Comparison of ENCODE assay signal across 8 cellular contexts in the genomic region with DNA sequence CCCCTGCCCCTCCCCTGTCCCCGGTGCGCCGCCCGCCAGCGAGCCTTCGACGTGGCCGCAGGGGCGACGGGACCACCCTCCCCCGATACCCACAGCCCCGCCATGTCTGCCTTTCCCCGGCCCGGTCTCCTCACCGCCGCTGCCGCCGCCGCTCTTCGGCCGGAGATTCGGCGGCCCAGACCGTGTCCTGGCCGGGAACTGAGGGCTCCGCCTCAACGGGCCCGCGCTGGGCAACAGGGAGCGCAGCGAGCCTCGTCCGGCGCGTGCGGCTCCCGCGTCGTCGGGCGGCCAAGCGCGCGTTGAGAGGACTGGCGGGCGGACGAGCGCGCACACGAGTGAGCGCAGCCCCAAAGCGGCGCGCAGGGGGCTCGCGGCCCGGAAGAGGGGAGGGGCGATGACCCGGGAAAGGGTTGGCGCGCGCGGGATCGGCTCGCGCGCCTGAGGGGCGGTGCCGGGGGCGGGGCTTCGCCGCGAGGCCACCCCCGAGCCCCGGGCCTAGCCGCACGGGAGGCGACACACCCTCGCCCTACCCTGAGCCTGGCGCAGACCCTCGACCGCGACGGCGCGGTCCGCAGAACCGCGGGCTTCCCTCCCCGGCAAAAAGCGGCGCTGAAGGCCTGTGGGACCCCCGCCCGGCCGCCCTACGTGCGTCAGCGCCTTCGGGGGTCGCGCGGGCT. TPM values are rescaled to one million over a fixed set of nuclear protein-coding genes. Genes with fewer than 3 reads are reported as not detected.
A peak's percentile ranks its signal among the peaks of the same experiment; 100 is the strongest.
DNase-seq lines count a peak whose midpoint lies in the region; ATAC-seq and TF ChIP-seq lines count a peak whose summit lies in the region.

A gene with protein sequence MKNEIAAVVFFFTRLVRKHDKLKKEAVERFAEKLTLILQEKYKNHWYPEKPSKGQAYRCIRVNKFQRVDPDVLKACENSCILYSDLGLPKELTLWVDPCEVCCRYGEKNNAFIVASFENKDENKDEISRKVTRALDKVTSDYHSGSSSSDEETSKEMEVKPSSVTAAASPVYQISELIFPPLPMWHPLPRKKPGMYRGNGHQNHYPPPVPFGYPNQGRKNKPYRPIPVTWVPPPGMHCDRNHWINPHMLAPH (minus strand): TSS at position 337 of the 677 bp plus-strand sequence. CDS start 3,757 bp downstream, outside the sequence.

- peak within 1 kb of the TSS; percentile 87 to 97 (median 93) for H3K27ac ChIP-seq in stomach

- H3K4me1 ChIP-seq in stomach, result peaks cover 7 to 34% (median 19%) of the 10 kb centered on the region in 4 donors

- no peak for TF ChIP-seq CTCF in fibroblast of villous mesenchyme (IDR thresholded peaks at IDR 0.05; ENCODE audit: insufficient read depth, low read depth, low read length)
- TF ChIP-seq CTCF in neural crest cell (conservative IDR thresholded peaks at IDR 0.05), result no peak
- TF ChIP-seq CTCF in stomach (IDR thresholded peaks at IDR 0.05), result no peak

- peak; percentile 75 for ATAC-seq in GM21526 (IDR thresholded peaks at IDR 0.05; ENCODE audit: low FRiP score, unreplicated experiment)

- H3K36me3 ChIP-seq in stomach, result peaks cover 0 to 11% (median 4%) of the 10 kb centered on the region in 4 donors

- intact Hi-C loops in stomach (cut with DNase I; ENCODE audit: low total_unique reads), result no loop called here

- H3K27me3 Mint-ChIP-seq in neural crest cell (ENCODE audit: low read depth), result no peaks in the 10 kb centered on the region

- DNase-seq in DMS53 treated with DMSO at 0.1 percent for 48 hours (lab: John Stamatoyannopoulos, UW; ENCODE audit: unreplicated experiment), result peak; percentile 37
- DNase-seq in HuH-7.5 (ENCODE audit: low spot score), result peak; percentile 59
- DNase-seq in activated effector memory CD4-positive, alpha-beta T cell treated with Interleukin-2 at 50 U/mL for 16 hours, result peak; percentile 72
- peak; percentile 78 for DNase-seq in fibroblast of villous mesenchyme (ENCODE audit: low read depth)
- DNase-seq in neural crest cell (ENCODE audit: low read depth, low spot score), result peak; percentile 71
- DNase-seq in stomach, result peak; percentile 80

- H3K27me3 ChIP-seq in stomach, result no peaks in the 10 kb centered on the region

- peak within 1 kb of the TSS; percentile 93 for H3K4me3 ChIP-seq in fibroblast of villous mesenchyme (ENCODE audit: low read depth, low read length)
- H3K4me3 ChIP-seq in stomach, result peak within 1 kb of the TSS; percentile 71 to 89 (median 79)

- H3K27ac Mint-ChIP-seq in neural crest cell (ENCODE audit: unreplicated experiment), result peak within 1 kb of the TSS; percentile 98

- H3K36me3 Mint-ChIP-seq in neural crest cell (ENCODE audit: low read depth), result peaks cover 13% of the 10 kb centered on the region

- no peak for TF ChIP-seq EP300 in stomach (IDR thresholded peaks at IDR 0.05)

- TF ChIP-seq POLR2A in Raji (IDR thresholded peaks at IDR 0.05; ENCODE audit: insufficient read depth, low read depth, low read length) (peak; percentile 85), stomach (IDR thresholded peaks at IDR 0.05) (peak in 1 of 4 donors; percentile 43)

- H3K9me3 ChIP-seq in stomach, result no peaks in the 10 kb centered on the region

- peaks cover 26% of the 10 kb centered on the region for H3K4me1 Mint-ChIP-seq in neural crest cell

- no peaks in the 10 kb centered on the region for H3K9me3 Mint-ChIP-seq in neural crest cell

- H3K4me3 Mint-ChIP-seq in neural crest cell, result peak within 1 kb of the TSS; percentile 92

- WGBS in stomach, 5 donors, result 1 to 4% (median 2%) methylated on average over 30 to 100 of the region's 102 CpGs

RNA-seq across cellular contexts. Expression of the gene that starts here (rescaled TPM):
- total RNA-seq in fibroblast of villous mesenchyme, result 23.5 and 42.3 TPM in 2 replicates
- 35.9 and 39.4 TPM in 2 replicates for total RNA-seq in neural crest cell
- total RNA-seq in stomach, result 100 to 1,000 TPM in 1 of 5 donors, 10 to 100 TPM in 4; 15.2 to 110 (median 37.8) TPM
- polyA plus RNA-seq in stomach, result 10 to 100 TPM; 23.5 to 28.7 (median 26.6) TPM

Comparison
In these comparisons a context has a peak if more than half of its experiments do, and no peak if none do; other contexts are left out.
1. Peak in every context shown above with its lines: DNase-seq, ATAC-seq, H3K4me3 ChIP-seq and H3K27ac ChIP-seq.